Comparison of ENCODE assay signal across 26 cellular contexts in genomic region chr18:72637319-72638113, GRCh38.
DNase-seq lines count a peak whose midpoint lies in the region; ATAC-seq and TF ChIP-seq lines count a peak whose summit lies in the region.
"Had no signal": no experiment of that assay in that cellular context is flagged by ENCODE, and none has a peak within 500 bp of the region (broad histone marks: within the 10 kb centered on the region; RNA-seq: fewer than 3 reads in every experiment).

No MANE protein-coding gene starts in this region.

- H3K4me3 ChIP-seq in GM06990 (replicated peaks; ENCODE audit: low read depth, low read length) (peak overlapping the region; percentile 23), coronary artery (no peak overlapping the region)
- H3K4me3 ChIP-seq: A549, PC-9 had no signal

- H3K27ac ChIP-seq in coronary artery = no peak overlapping the region
- H3K27ac ChIP-seq: A549, PC-9 had no signal

- no peak for DNase-seq in GM06990 (ENCODE audit: extremely low read depth, insufficient read length)
- DNase-seq in anterior cingulate cortex (lab: John Stamatoyannopoulos, UW) = peak in 39 of 58 donors; percentile 1 to 63 (median 16)
- peak; percentile 11 for DNase-seq in globus pallidus (ENCODE audit: low spot score)
- DNase-seq in retina = peak; percentile 81
- no peak for DNase-seq in coronary artery (ENCODE audit: low spot score)
- DNase-seq in foreskin melanocyte = no peak
- DNase-seq: AML-193; Caco-2; CD4-positive, alpha-beta memory T cell; DMS 273 treated with DMSO at 0.1 percent for 48 hours; DMS79; H9; HFFc6; IMR-90; KG1; MM.1S; NCI-H1417; NCI-H1694; NCI-H2029 treated with DMSO at 0.1 percent for 48 hours; NCI-H446 treated with DMSO at 0.1 percent for 48 hours; NCI-H526; NCI-H82; PC-9; Right ventricle myocardium superior had no signal

- ATAC-seq in HG02623 (IDR thresholded peaks at IDR 0.05; ENCODE audit: unreplicated experiment) = no peak
- ATAC-seq: A549 had no signal

- no peaks in the 10 kb centered on the region for H3K27me3 ChIP-seq in GM06990 (replicated peaks; ENCODE audit: control insufficient read depth, insufficient read depth, low read length)

- H3K36me3 ChIP-seq in GM06990 (ENCODE audit: control insufficient read depth, insufficient read depth, low read length) = no peaks in the 10 kb centered on the region

- TF ChIP-seq CTCF in GM06990 (IDR thresholded peaks at IDR 0.05; ENCODE audit: insufficient read depth, low read length, poor library complexity, severe bottlenecking) (no peak), coronary artery (IDR thresholded peaks at IDR 0.05) (no peak)

Comparison
In these comparisons a context has a peak if more than half of its experiments do, and no peak if none do; other contexts are left out.
1. DNase-seq: peak in anterior cingulate cortex (39 of 58), globus pallidus (single experiment) and retina (single experiment); none in GM06990 (single experiment), coronary artery (single experiment) and foreskin melanocyte (single experiment).